9 cellular contexts compared by ENCODE assay signal in the genomic region with DNA sequence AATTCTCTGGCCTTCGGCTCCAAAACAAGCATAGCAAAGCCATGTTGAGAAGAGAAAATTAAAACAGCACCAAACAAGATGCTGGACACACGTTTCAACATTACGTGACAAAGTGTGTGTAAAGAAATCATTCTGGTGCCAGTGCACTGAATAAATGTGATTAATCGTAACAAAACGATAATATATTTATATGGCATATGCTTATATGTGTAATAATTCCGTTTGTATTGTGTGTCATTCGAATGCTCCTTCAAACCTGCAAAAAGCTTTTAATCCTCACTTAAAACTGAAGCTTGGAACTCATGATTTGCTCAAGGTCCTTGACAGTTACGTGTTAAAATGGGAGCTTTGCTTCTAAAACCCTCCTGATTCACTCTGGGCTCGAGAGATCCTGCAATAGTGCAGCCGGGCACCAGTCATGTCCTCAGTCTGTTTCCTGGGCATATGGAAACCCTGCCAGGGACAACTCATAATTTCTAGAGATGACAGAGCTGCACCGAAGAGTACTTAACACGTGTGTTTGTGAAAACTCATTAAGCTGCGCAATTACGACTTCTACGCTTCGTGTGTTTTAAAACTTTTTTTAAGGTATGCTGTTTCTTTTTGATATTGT. TPM values are rescaled to one million over a fixed set of nuclear protein-coding genes. Genes with fewer than 3 reads are reported as not detected.
DNase-seq lines count a peak whose midpoint lies in the region; TF ChIP-seq lines count a peak whose summit lies in the region.
"Had no signal": no experiment of that assay in that cellular context is flagged by ENCODE, and none has a peak within 500 bp of the region (broad histone marks: within the 10 kb centered on the region; RNA-seq: fewer than 3 reads in every experiment).

No MANE protein-coding gene starts in this region.

- no peaks in the 10 kb centered on the region for H3K9me3 ChIP-seq in mucosa of stomach (ENCODE audit: control insufficient read depth, low read length)

- H3K27me3 Mint-ChIP-seq in HFFc6 (ENCODE audit: insufficient read depth), result peaks cover 6% of the 10 kb centered on the region

- in situ Hi-C loops in astrocyte of the spinal cord (cut with HindIII; ENCODE audit: low sequenced_read_pairs), result no loop called here

- H3K4me3 ChIP-seq in AG10803 (ENCODE audit: low read length) (peak overlapping the region; percentile 77), astrocyte of the spinal cord (ENCODE audit: low read depth, low read length) (peak overlapping the region; percentile 52), mucosa of stomach (ENCODE audit: low read length) (peak overlapping the region; percentile 34)

- peak overlapping the region; percentile 48 for H3K9ac ChIP-seq in mucosa of stomach (ENCODE audit: low read length)

- no peaks in the 10 kb centered on the region for H3K27me3 ChIP-seq in mucosa of stomach (ENCODE audit: control insufficient read depth, insufficient read depth, low read length)

- DNase-seq in AG10803 (ENCODE audit: low read depth) (peak; percentile 39), HFFc6 (no peak), astrocyte of the spinal cord (ENCODE audit: low read depth, low spot score) (no peak), superior temporal gyrus (ENCODE audit: extremely low spot score) (no peak), SIG-M5 (lab: John Stamatoyannopoulos, UW) (no peak), occipital lobe (lab: John Stamatoyannopoulos, UW) (no peak)
- DNase-seq in activated effector memory CD4-positive, alpha-beta T cell treated with Interleukin-2 at 50 U/mL for 16 hours, result no peak

- no peak for TF ChIP-seq CTCF in AG10803 (conservative IDR thresholded peaks at IDR 0.05; ENCODE audit: low read length)
- peak; percentile 46 for TF ChIP-seq CTCF in HFFc6 (IDR thresholded peaks at IDR 0.05)
- no peak for TF ChIP-seq CTCF in astrocyte of the spinal cord (IDR thresholded peaks at IDR 0.05; ENCODE audit: low read depth, low read length)

- H3K4me3 Mint-ChIP-seq in HFFc6, result peak overlapping the region; percentile 98

- H3K9me3 Mint-ChIP-seq in HFFc6, result no peaks in the 10 kb centered on the region; the same call in 1 of the 2 replicates

- peak overlapping the region; percentile 99 for H3K27ac Mint-ChIP-seq in HFFc6

- peaks cover 6% of the 10 kb centered on the region for H3K36me3 ChIP-seq in mucosa of stomach (ENCODE audit: control insufficient read depth, insufficient read depth, low read length)

- H3K36me3 Mint-ChIP-seq in HFFc6 (ENCODE audit: low read depth), result peaks cover 33% of the 10 kb centered on the region

- peaks cover 34% of the 10 kb centered on the region for H3K4me1 Mint-ChIP-seq in HFFc6 (ENCODE audit: low read depth)

- peaks cover 25% of the 10 kb centered on the region for H3K4me1 ChIP-seq in mucosa of stomach (ENCODE audit: control insufficient read depth, insufficient read depth, low read length)

RNA-seq across cellular contexts. Expression of a gene that starts 0.7 kb away (rescaled TPM):
- 10 to 100 TPM; 49.4 to 54.4 (median 52.0) TPM for total RNA-seq in HFFc6 (2021; fragmentation: NEBNext Ultra II Directional; extraction: Animal tissue kit (Norgen Biotek cat#: 25700))
- 59.6 TPM for total RNA-seq in occipital lobe

RNA-seq across cellular contexts. Expression of a gene that starts 30.2 kb away (rescaled TPM):
- total RNA-seq in HFFc6 (2021; fragmentation: NEBNext Ultra II Directional; extraction: Animal tissue kit (Norgen Biotek cat#: 25700)), result 10 to 100 TPM; 39.3 to 54.3 (median 43.1) TPM
- total RNA-seq in occipital lobe, result 11.1 TPM

RNA-seq across cellular contexts. Expression of a gene that starts 39.9 kb away (rescaled TPM):
- 10 to 100 TPM; 22.8 to 31.2 (median 29.6) TPM for total RNA-seq in HFFc6 (2021; fragmentation: NEBNext Ultra II Directional; extraction: Animal tissue kit (Norgen Biotek cat#: 25700))
- total RNA-seq in occipital lobe, result 11.7 TPM

RNA-seq across cellular contexts. Expression of a gene that starts 44.8 kb away (rescaled TPM):
- not detected for total RNA-seq in HFFc6 (2021; fragmentation: NEBNext Ultra II Directional; extraction: Animal tissue kit (Norgen Biotek cat#: 25700))
- 0.47 TPM for total RNA-seq in occipital lobe

RNA-seq across cellular contexts. Expression of a gene that starts 59.8 kb away (rescaled TPM):
- total RNA-seq in HFFc6 (2021; fragmentation: NEBNext Ultra II Directional; extraction: Animal tissue kit (Norgen Biotek cat#: 25700)), result not detected
- total RNA-seq in occipital lobe, result not detected
- total RNA-seq: temporal lobe had no signal
